Comparison of ENCODE assay signal across 17 cellular contexts in genomic region chr1:51839094-51839493, GRCh38.
"Had no signal": no experiment of that assay in that cellular context is flagged by ENCODE, and none has a peak within 500 bp of the region (broad histone marks: within the 10 kb centered on the region; RNA-seq: fewer than 3 reads in every experiment).

No MANE protein-coding gene starts in this region.

- H3K4me2 ChIP-seq: neural progenitor cell had no signal

- H3K27ac ChIP-seq: coronary artery, gastrocnemius medialis, heart right ventricle, neural progenitor cell, ovary, right atrium auricular region, sigmoid colon, skin epidermis had no signal

- H3K36me3 ChIP-seq: ovary had no signal

- H3K4me1 ChIP-seq: heart right ventricle, right atrium auricular region had no signal

- H3K9me3 ChIP-seq: gastrocnemius medialis, heart right ventricle, ovary, right atrium auricular region, sigmoid colon had no signal

- DNase-seq: effector CD4-positive, alpha-beta T cell; endodermal cell; gastrocnemius medialis; heart right ventricle; hypothalamus; kidney glomerular epithelial cell; natural killer cell; nucleus accumbens; ovary; sigmoid colon; stimulated activated CD4-positive, alpha-beta T cell treated with anti-CD3 and anti-CD28 coated beads, Interleukin-2, amount 100 ng/mL, for 24 hours; stimulated activated naive CD4-positive, alpha-beta T cell treated with Interleukin-2 at 50 U/mL for 16 hours; trophoblast cell had no signal

- H3K4me3 ChIP-seq: coronary artery, gastrocnemius medialis, heart right ventricle, neural progenitor cell, ovary, right atrium auricular region, sigmoid colon, skin epidermis had no signal

- H2AFZ ChIP-seq: neural progenitor cell had no signal

- H3K27me3 ChIP-seq: gastrocnemius medialis, heart right ventricle, neural progenitor cell, ovary, right atrium auricular region, sigmoid colon had no signal
